In the genomic region with DNA sequence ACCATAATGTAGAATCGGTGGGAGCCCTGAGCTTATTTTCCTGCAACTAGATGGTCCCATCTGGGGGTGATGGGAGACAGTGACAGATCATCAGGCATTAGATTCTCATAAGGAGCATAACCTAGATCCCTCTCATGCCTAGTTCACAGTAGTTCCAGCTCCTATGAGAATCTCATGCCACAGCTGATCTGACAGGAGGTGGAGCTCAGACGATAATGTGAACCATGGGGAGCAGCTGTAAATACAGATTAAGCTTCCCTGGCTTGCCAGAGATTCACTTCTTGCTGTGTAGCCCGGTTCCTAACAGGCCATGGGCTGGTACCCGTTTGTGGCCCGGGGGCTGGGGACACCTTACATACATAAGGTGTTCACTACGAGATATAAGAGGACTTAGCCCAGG, we compare ENCODE assay signal across 8 cellular contexts. TPM values are rescaled to one million over a fixed set of nuclear protein-coding genes. Genes with fewer than 3 reads are reported as not detected.
DNase-seq lines count a peak whose midpoint lies in the region; ATAC-seq and TF ChIP-seq lines count a peak whose summit lies in the region.

No MANE protein-coding gene starts in this region.

- no peaks in the 10 kb centered on the region for H3K9me3 Mint-ChIP-seq in CD4-positive, alpha-beta T cell
- H3K9me3 Mint-ChIP-seq in activated T-helper 17 cell treated with anti-CD3 and anti-CD28 coated beads, Interleukin-2, amount 50 U/mL, for 72 hours: no peaks in the 10 kb centered on the region
- no peaks in the 10 kb centered on the region for H3K9me3 Mint-ChIP-seq in naive B cell

- H3K27ac Mint-ChIP-seq in CD4-positive, alpha-beta T cell: peak overlapping the region; percentile 87
- peak overlapping the region; percentile 100 for H3K27ac Mint-ChIP-seq in activated T-helper 17 cell treated with anti-CD3 and anti-CD28 coated beads, Interleukin-2, amount 50 U/mL, for 72 hours
- peak overlapping the region in 5 of 6 donors; percentile 59 to 99 (median 96) for H3K27ac Mint-ChIP-seq in naive B cell

- no peaks in the 10 kb centered on the region for H3K9me3 ChIP-seq in CD4-positive, alpha-beta T cell (ENCODE audit: control insufficient read depth, low read length)
- H3K9me3 ChIP-seq in HEK293 (ENCODE audit: control insufficient read depth, insufficient read depth, low read depth, low read length): no peaks in the 10 kb centered on the region

- H3K4me1 ChIP-seq in HEK293 (ENCODE audit: control insufficient read depth, insufficient read depth, low read length): no peaks in the 10 kb centered on the region

- intact Hi-C loops in CD4-positive, alpha-beta T cell (cut with DNase I, micrococcal nuclease): no loop called here

- no peak overlapping the region for H3K4me3 ChIP-seq in HEK293 (ENCODE audit: low read depth, low read length)

- no peaks in the 10 kb centered on the region for H3K36me3 ChIP-seq in HEK293 (ENCODE audit: control insufficient read depth in 2 of 2, insufficient read depth in 1 of 2, low read length in 2 of 2)

- CTCF ChIA-PET in CD4-positive, alpha-beta T cell (lab: Charles Lee): interaction anchor here (1.1 kb wide), 1 partner anchor 46 kb away, joined by 3 read pairs; no protein-coding TSS in a partner anchor
- CTCF ChIA-PET in HEK293 (lab: Yijun Ruan, JAX): no interaction called here

- no peak for TF ChIP-seq CTCF in CD4-positive, alpha-beta T cell (IDR thresholded peaks at IDR 0.05)
- TF ChIP-seq CTCF in HEK293 (tag by site-specific recombination; IDR thresholded peaks at IDR 0.05): no peak

- peak overlapping the region; percentile 89 for H3K4me3 Mint-ChIP-seq in CD4-positive, alpha-beta T cell
- H3K4me3 Mint-ChIP-seq in activated T-helper 17 cell treated with anti-CD3 and anti-CD28 coated beads, Interleukin-2, amount 50 U/mL, for 72 hours: peak overlapping the region; percentile 86
- H3K4me3 Mint-ChIP-seq in naive B cell: peak overlapping the region; percentile 94 to 99 (median 97)

- no peak overlapping the region for H3K27ac ChIP-seq in CD4-positive, alpha-beta T cell (ENCODE audit: low read depth, low read length)
- H3K27ac ChIP-seq in HEK293 (ENCODE audit: extremely low read depth, low read depth, low read length): no peak overlapping the region

- no peak for DNase-seq in CD4-positive, alpha-beta T cell
- DNase-seq in naive B cell (no peak), EL (no peak), left lobe of liver (ENCODE audit: low spot score) (no peak), SIG-M5 treated with dmso at 0.1 percent for 504 hours (lab: John Stamatoyannopoulos, UW; ENCODE audit: unreplicated experiment) (no peak), COR-L47 (lab: John Stamatoyannopoulos, UW) (no peak)

- no peaks in the 10 kb centered on the region for H3K27me3 ChIP-seq in CD4-positive, alpha-beta T cell (ENCODE audit: control insufficient read depth, insufficient read depth, low read length)

- peaks cover 48% of the 10 kb centered on the region for H3K4me1 Mint-ChIP-seq in CD4-positive, alpha-beta T cell (ENCODE audit: low read depth)
- H3K4me1 Mint-ChIP-seq in activated T-helper 17 cell treated with anti-CD3 and anti-CD28 coated beads, Interleukin-2, amount 50 U/mL, for 72 hours: peaks cover 13% of the 10 kb centered on the region
- peaks cover 19 to 44% (median 28%) of the 10 kb centered on the region in 3 donors for H3K4me1 Mint-ChIP-seq in naive B cell

- no peaks in the 10 kb centered on the region for H3K27me3 Mint-ChIP-seq in CD4-positive, alpha-beta T cell
- no peaks in the 10 kb centered on the region for H3K27me3 Mint-ChIP-seq in activated T-helper 17 cell treated with anti-CD3 and anti-CD28 coated beads, Interleukin-2, amount 50 U/mL, for 72 hours
- peaks cover 0 to 6% (median 0%) of the 10 kb centered on the region in 3 donors for H3K27me3 Mint-ChIP-seq in naive B cell

- ATAC-seq in CD4-positive, alpha-beta T cell (ENCODE audit: poor library complexity): no peak
- ATAC-seq in activated T-helper 17 cell treated with anti-CD3 and anti-CD28 coated beads, Interleukin-2, amount 50 U/mL, for 72 hours (replicated peaks): no peak
- ATAC-seq in naive B cell (ENCODE audit: low read depth in 2 of 2): no peak
- ATAC-seq in left lobe of liver: no peak

- H3K36me3 Mint-ChIP-seq in CD4-positive, alpha-beta T cell (ENCODE audit: low read depth): peaks cover 22% of the 10 kb centered on the region
- peaks cover 19% of the 10 kb centered on the region for H3K36me3 Mint-ChIP-seq in activated T-helper 17 cell treated with anti-CD3 and anti-CD28 coated beads, Interleukin-2, amount 50 U/mL, for 72 hours (ENCODE audit: low read depth)
- H3K36me3 Mint-ChIP-seq in naive B cell: no peaks in the 10 kb centered on the region

- POLR2A ChIA-PET in CD4-positive, alpha-beta T cell (lab: Charles Lee): no interaction called here
- POLR2A ChIA-PET in HEK293 (lab: Yijun Ruan, JAX): no interaction called here

TF ChIP-seq in HEK293, 187 proteins besides CTCF, POLR2A, EP300 and RAD21:
- no peak for TF ChIP-seq ZNF214 (tag by site-specific recombination; IDR thresholded peaks at IDR 0.05; ENCODE audit: borderline replicate concordance)
- TF ChIP-seq ZNF610 (tag by site-specific recombination; IDR thresholded peaks at IDR 0.05; ENCODE audit: borderline replicate concordance): peak; percentile 99

RNA-seq across cellular contexts. Expression of a gene that starts 1.2 kb away (rescaled TPM):
- total RNA-seq in CD4-positive, alpha-beta T cell: 10 to 100 TPM; 50.2 TPM
- total RNA-seq in activated T-helper 17 cell treated with anti-CD3 and anti-CD28 coated beads, Interleukin-2, amount 50 U/mL, for 72 hours: 10 to 100 TPM; 39.2 to 46.1 TPM
- 10 to 100 TPM in 2 of 6 donors, 1 to 10 TPM in 4; 4.2 to 30.3 (median 8.5) TPM for polyA plus RNA-seq in naive B cell (ENCODE audit: low read depth in 6 of 6)
- total RNA-seq in left lobe of liver: 58.8 TPM
